21 cellular contexts compared by ENCODE assay signal in genomic region chr5:133796186-133796585, GRCh38.
DNase-seq lines count a peak whose midpoint lies in the region; ATAC-seq and TF ChIP-seq lines count a peak whose summit lies in the region.
"Had no signal": no experiment of that assay in that cellular context is flagged by ENCODE, and none has a peak within 500 bp of the region (broad histone marks: within the 10 kb centered on the region; RNA-seq: fewer than 3 reads in every experiment).

No MANE protein-coding gene starts in this region.

- H3K27ac Mint-ChIP-seq in naive thymus-derived CD4-positive, alpha-beta T cell: no peak overlapping the region
- H3K27ac Mint-ChIP-seq: CD14-positive monocyte; CD4-positive, alpha-beta memory T cell; CD4-positive, CD25-positive, alpha-beta regulatory T cell; CD8-positive, alpha-beta memory T cell had no signal

- H3K9me3 Mint-ChIP-seq in naive thymus-derived CD4-positive, alpha-beta T cell: no peaks in the 10 kb centered on the region
- H3K9me3 Mint-ChIP-seq: CD14-positive monocyte had no signal

- ATAC-seq in naive thymus-derived CD4-positive, alpha-beta T cell: no peak

- no peaks in the 10 kb centered on the region for H3K4me1 Mint-ChIP-seq in naive thymus-derived CD4-positive, alpha-beta T cell
- H3K4me1 Mint-ChIP-seq: CD14-positive monocyte; CD4-positive, alpha-beta memory T cell; CD4-positive, CD25-positive, alpha-beta regulatory T cell; CD8-positive, alpha-beta memory T cell had no signal

- no peaks in the 10 kb centered on the region for H3K4me1 ChIP-seq in naive thymus-derived CD4-positive, alpha-beta T cell (ENCODE audit: control insufficient read depth in 2 of 2, insufficient read depth in 2 of 2, low read length in 2 of 2)
- H3K4me1 ChIP-seq: BE2C had no signal

- CTCF ChIA-PET in naive thymus-derived CD4-positive, alpha-beta T cell (lab: Charles Lee): no interaction called here

- no peaks in the 10 kb centered on the region for H3K36me3 Mint-ChIP-seq in naive thymus-derived CD4-positive, alpha-beta T cell
- H3K36me3 Mint-ChIP-seq: CD14-positive monocyte; CD4-positive, alpha-beta memory T cell; CD4-positive, CD25-positive, alpha-beta regulatory T cell; CD8-positive, alpha-beta memory T cell had no signal

- H3K9me3 ChIP-seq in naive thymus-derived CD4-positive, alpha-beta T cell (ENCODE audit: control insufficient read depth in 2 of 3, low read length in 3 of 3): no peaks in the 10 kb centered on the region
- H3K9me3 ChIP-seq: BE2C, BLaER1 had no signal

- DNase-seq in NCI-H69 (lab: John Stamatoyannopoulos, UW) (peak; percentile 18), cerebellum (ENCODE audit: low spot score) (peak; percentile 41), coronary artery (ENCODE audit: low spot score) (no peak), dermis blood vessel endothelial cell (no peak)
- no peak for DNase-seq in naive thymus-derived CD4-positive, alpha-beta T cell
- DNase-seq: 8988T; ACHN; BE2C; CD4-positive, alpha-beta memory T cell; CD4-positive, CD25-positive, alpha-beta regulatory T cell; CD8-positive, alpha-beta memory T cell; COR-L47; DMS 273 treated with DMSO at 0.1 percent for 48 hours; DMS153; DMS53; DMS79; DND-41; EL; GF-D8 had no signal

- H3K4me3 ChIP-seq in coronary artery: no peak overlapping the region
- H3K4me3 ChIP-seq in naive thymus-derived CD4-positive, alpha-beta T cell (ENCODE audit: low read length): no peak overlapping the region
- H3K4me3 ChIP-seq: BLaER1 had no signal

- no peak overlapping the region for H3K27ac ChIP-seq in coronary artery
- H3K27ac ChIP-seq in naive thymus-derived CD4-positive, alpha-beta T cell (ENCODE audit: low read depth, low read length): no peak overlapping the region
- H3K27ac ChIP-seq: BLaER1 had no signal

- no peak overlapping the region for H3K4me3 Mint-ChIP-seq in naive thymus-derived CD4-positive, alpha-beta T cell
- H3K4me3 Mint-ChIP-seq: CD14-positive monocyte; CD4-positive, alpha-beta memory T cell; CD4-positive, CD25-positive, alpha-beta regulatory T cell had no signal

- POLR2A ChIA-PET in naive thymus-derived CD4-positive, alpha-beta T cell (lab: Charles Lee): no interaction called here

- TF ChIP-seq CTCF in coronary artery (IDR thresholded peaks at IDR 0.05): no peak

- H3K27me3 ChIP-seq in naive thymus-derived CD4-positive, alpha-beta T cell (ENCODE audit: control insufficient read depth in 2 of 2, insufficient read depth in 2 of 2, low read length in 2 of 2): no peaks in the 10 kb centered on the region
- H3K27me3 ChIP-seq: BE2C, BLaER1 had no signal

- intact Hi-C loops in naive thymus-derived CD4-positive, alpha-beta T cell (cut with micrococcal nuclease): no loop called here

- H3K27me3 Mint-ChIP-seq in naive thymus-derived CD4-positive, alpha-beta T cell: peaks cover 0 to 19% (median 3%) of the 10 kb centered on the region in 5 donors

- H3K36me3 ChIP-seq in naive thymus-derived CD4-positive, alpha-beta T cell (ENCODE audit: control insufficient read depth in 2 of 3, insufficient read depth in 3 of 3, low read length in 3 of 3): no peaks in the 10 kb centered on the region
- H3K36me3 ChIP-seq: BE2C, BLaER1 had no signal

Comparison
In these comparisons a context has a peak if more than half of its experiments do, and no peak if none do; other contexts are left out.
1. DNase-seq: peak in NCI-H69 (single experiment) and cerebellum (single experiment); none in coronary artery (single experiment), dermis blood vessel endothelial cell (single experiment) and naive thymus-derived CD4-positive, alpha-beta T cell (0 of 9).